ENCODE assay signal across 8 cellular contexts in the genomic region with DNA sequence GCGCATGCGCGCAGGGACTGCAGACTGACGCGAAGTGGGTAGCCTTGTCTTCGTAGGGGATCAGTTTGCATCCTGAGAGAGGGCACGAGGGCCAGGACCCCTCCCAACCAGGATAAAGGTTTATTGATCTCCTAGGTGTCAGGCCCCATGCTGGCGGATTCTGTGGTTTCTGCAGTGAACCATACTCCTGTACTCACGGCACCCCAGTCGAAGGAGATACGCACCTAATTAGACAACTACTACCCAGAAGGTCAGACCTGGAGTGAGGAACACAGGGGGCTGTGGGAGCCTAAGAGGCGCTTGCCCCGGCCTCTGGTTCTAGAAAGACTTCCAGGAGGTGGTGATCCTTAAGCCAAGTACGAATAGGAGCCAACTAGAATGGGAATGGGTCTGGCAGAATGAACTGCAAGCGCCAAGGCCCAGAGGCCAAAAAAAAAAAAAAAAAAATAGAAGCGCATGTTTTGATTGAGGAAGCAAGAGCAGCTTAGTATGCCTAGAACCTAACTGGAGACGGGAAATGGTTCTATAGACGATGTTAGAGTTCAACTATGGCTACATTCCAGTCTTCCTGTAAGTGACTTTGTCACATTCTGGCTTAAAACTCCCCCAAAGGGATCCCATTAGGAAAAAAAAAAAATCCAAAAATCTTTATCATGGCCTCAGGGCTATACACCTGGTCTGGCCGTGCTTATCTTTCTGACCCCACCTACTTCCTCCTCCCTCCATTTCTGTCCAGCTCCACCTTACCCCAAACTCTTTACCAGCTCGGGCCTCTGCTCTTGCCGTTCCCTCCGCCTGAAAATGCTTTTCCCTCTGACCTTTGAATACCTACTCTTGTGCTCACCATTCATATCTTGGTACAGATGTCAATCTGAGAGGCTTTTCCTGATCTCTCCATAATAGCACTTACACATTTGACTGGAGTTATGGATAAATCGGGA. TPM values are rescaled to one million over a fixed set of nuclear protein-coding genes. Genes with fewer than 3 reads are reported as not detected.
DNase-seq lines count a peak whose midpoint lies in the region; ATAC-seq, FAIRE-seq and TF ChIP-seq lines count a peak whose summit lies in the region.

No MANE protein-coding gene starts in this region.

- peak overlapping the region; percentile 87 to 89 for H3K27ac ChIP-seq in ascending aorta
- H3K27ac ChIP-seq in right lobe of liver: peak overlapping the region; percentile 82 to 93 (median 86)
- peak overlapping the region; percentile 88 for H3K27ac ChIP-seq in suprapubic skin

- no peak for TF ChIP-seq EP300 in suprapubic skin (IDR thresholded peaks at IDR 0.05)

- FAIRE-seq in GM12892 (lab: Jason Lieb, UNC): no peak

- intact Hi-C loops in ascending aorta (cut with DNase I): loop anchor here (2.0 kb wide), 1 partner anchor 44 kb away; no protein-coding TSS in a partner anchor
- intact Hi-C loops in right lobe of liver (cut with DNase I): no loop called here

- TF ChIP-seq CTCF in AG04449 (IDR thresholded peaks at IDR 0.05; ENCODE audit: insufficient read depth, low read length, missing control alignments): no peak
- no peak for TF ChIP-seq CTCF in NB4 (IDR thresholded peaks at IDR 0.05; ENCODE audit: low read depth, low read length)
- TF ChIP-seq CTCF in ascending aorta (IDR thresholded peaks at IDR 0.05): no peak
- no peak for TF ChIP-seq CTCF in right lobe of liver (IDR thresholded peaks at IDR 0.05)
- no peak for TF ChIP-seq CTCF in suprapubic skin (IDR thresholded peaks at IDR 0.05)

- H3K27me3 ChIP-seq in ascending aorta (no peaks in the 10 kb centered on the region), right lobe of liver (no peaks in the 10 kb centered on the region), suprapubic skin (no peaks in the 10 kb centered on the region)

- H3K9me3 ChIP-seq in ascending aorta: no peaks in the 10 kb centered on the region
- H3K9me3 ChIP-seq in right lobe of liver: no peaks in the 10 kb centered on the region
- no peaks in the 10 kb centered on the region for H3K9me3 ChIP-seq in suprapubic skin

- WGBS in right lobe of liver (ENCODE audit: insufficient coverage, low coverage, low lambda C conversion rate, missing lambda C conversion rate): 56% methylated on average over 15 of the region's 23 CpGs
- WGBS in suprapubic skin: 37% methylated on average over 15 of the region's 23 CpGs

- no peak for DNase-seq in AG04449 (ENCODE audit: low read depth, low spot score)
- DNase-seq in NB4 (ENCODE audit: low read depth): no peak
- no peak for DNase-seq in ascending aorta (ENCODE audit: low spot score in 2 of 2)
- DNase-seq in right lobe of liver: peak in 1 of 3 donors; percentile 84
- no peak for DNase-seq in suprapubic skin (ENCODE audit: low spot score in 2 of 2)
- DNase-seq in Kasumi-1 (lab: John Stamatoyannopoulos, UW): no peak
- no peak for DNase-seq in GM12892 (ENCODE audit: insufficient read length)

- H3K36me3 ChIP-seq in ascending aorta (no peaks in the 10 kb centered on the region), right lobe of liver (no peaks in the 10 kb centered on the region), suprapubic skin (no peaks in the 10 kb centered on the region)

- H3K4me1 ChIP-seq in ascending aorta: peaks cover 0 to 7% of the 10 kb centered on the region in 2 donors
- peaks cover 0 to 4% (median 0%) of the 10 kb centered on the region in 4 donors for H3K4me1 ChIP-seq in right lobe of liver
- H3K4me1 ChIP-seq in suprapubic skin: peaks cover 27% of the 10 kb centered on the region

- peak overlapping the region; percentile 81 for H3K4me3 ChIP-seq in AG04449 (ENCODE audit: low read depth, low read length)
- peak overlapping the region; percentile 91 for H3K4me3 ChIP-seq in NB4 (ENCODE audit: low read depth, low read length)
- peak overlapping the region; percentile 69 to 75 for H3K4me3 ChIP-seq in ascending aorta
- H3K4me3 ChIP-seq in right lobe of liver: peak overlapping the region; percentile 85 to 99 (median 97)
- H3K4me3 ChIP-seq in suprapubic skin: peak overlapping the region; percentile 54

- no peak for ATAC-seq in right lobe of liver
- no peak for ATAC-seq in HG02678 (IDR thresholded peaks at IDR 0.05; ENCODE audit: unreplicated experiment)

- TF ChIP-seq POLR2A in NB4 (IDR thresholded peaks at IDR 0.05; ENCODE audit: extremely low read depth, insufficient read length) (no peak), right lobe of liver (IDR thresholded peaks at IDR 0.05) (no peak), suprapubic skin (IDR thresholded peaks at IDR 0.05) (no peak), GM12892 (IDR thresholded peaks at IDR 0.05; ENCODE audit: low read depth, low read length) (no peak)

- CTCF ChIA-PET in AG04449 (lab: Yijun Ruan, JAX): no interaction called here

- POLR2A ChIA-PET in AG04449 (lab: Yijun Ruan, JAX): no interaction called here

RNA-seq across cellular contexts. Expression of a gene that starts 0.9 kb away (rescaled TPM):
- total RNA-seq in ascending aorta: 37.3 TPM
- total RNA-seq in right lobe of liver: 10 to 100 TPM; 10.9 to 16.7 (median 13.3) TPM
- 10 to 100 TPM; 10.6 to 19.3 (median 17.5) TPM for total RNA-seq in suprapubic skin
- 15.3 TPM for polyA plus RNA-seq in GM12892 (2012; ENCODE audit: missing spikeins)

RNA-seq across cellular contexts. Expression of a gene that starts 8.4 kb away (rescaled TPM):
- total RNA-seq in ascending aorta (0.32 TPM), right lobe of liver (under 1 TPM in 5 of 6 experiments, not detected in 1; 0.09 to 0.37 (median 0.18) TPM), suprapubic skin (1 to 10 TPM in 1 of 4 donors, not detected in 3; 1.4 TPM)
- polyA plus RNA-seq in GM12892 (2012; ENCODE audit: missing spikeins): 0.34 TPM

RNA-seq across cellular contexts. Expression of a gene that starts 19.3 kb away (rescaled TPM):
- total RNA-seq in ascending aorta: 3.5 TPM
- 1 to 10 TPM; 2.2 to 4.7 (median 3.7) TPM for total RNA-seq in right lobe of liver
- total RNA-seq in suprapubic skin: 10 to 100 TPM; 14.1 to 23.8 (median 15.7) TPM
- not detected for polyA plus RNA-seq in GM12892 (2012; ENCODE audit: missing spikeins)

RNA-seq across cellular contexts. Expression of a gene that starts 23.9 kb away (rescaled TPM):
- total RNA-seq in ascending aorta (3.1 TPM), right lobe of liver (10 to 100 TPM in 4 of 6 experiments, 1 to 10 TPM in 2; 7.7 to 15.8 (median 10.3) TPM), suprapubic skin (10 to 100 TPM in 3 of 4 donors, 1 to 10 TPM in 1; 9.2 to 20.8 (median 13.7) TPM)
- 7.1 TPM for polyA plus RNA-seq in GM12892 (2012; ENCODE audit: missing spikeins)

RNA-seq across cellular contexts. Expression of a gene that starts 24.4 kb away (rescaled TPM):
- total RNA-seq in ascending aorta (17.2 TPM), right lobe of liver (10 to 100 TPM in 4 of 6 experiments, 1 to 10 TPM in 2; 9.1 to 18.6 (median 11.0) TPM), suprapubic skin (10 to 100 TPM; 17.2 to 24.7 (median 19.9) TPM)
- 4.8 TPM for polyA plus RNA-seq in GM12892 (2012; ENCODE audit: missing spikeins)
